In genomic region chr5:140764177-140765020, GRCh38 we compare ENCODE assay signal across 22 cellular contexts. TPM values are rescaled to one million over a fixed set of nuclear protein-coding genes. Genes with fewer than 3 reads are reported as not detected.
"Had no signal": no experiment of that assay in that cellular context is flagged by ENCODE, and none has a peak within 500 bp of the region (broad histone marks: within the 10 kb centered on the region; RNA-seq: fewer than 3 reads in every experiment).

No MANE protein-coding gene starts in this region.

- H3K36me3 ChIP-seq: ascending aorta, cardiac muscle cell, colonic mucosa, esophagus squamous epithelium, lower lobe of right lung, right lobe of liver, stomach, upper lobe of right lung had no signal

- H3K4me1 ChIP-seq: ascending aorta, colonic mucosa, esophagus squamous epithelium, lower lobe of right lung, psoas muscle, right lobe of liver, stomach, testis, upper lobe of right lung had no signal

- DNase-seq: activated CD4-positive, alpha-beta T cell treated with anti-CD3 and anti-CD28 coated beads, Interleukin-2, amount 50 U/mL, for 1 hour; activated CD8-positive, alpha-beta memory T cell treated with anti-CD3 and anti-CD28 coated beads for 24 hours; activated naive CD4-positive, alpha-beta T cell treated with Interleukin-2 at 50 U/mL for 16 hours; activated naive CD8-positive, alpha-beta T cell treated with anti-CD3 and anti-CD28 coated beads, Interleukin-2, amount 50 U/mL, for 24 hours; colonic mucosa; esophagus squamous epithelium; foreskin melanocyte; head of caudate nucleus; immature natural killer cell; lower lobe of right lung; psoas muscle; right lobe of liver; stomach; T-helper 1 cell; T1000; testis; upper lobe of right lung had no signal

- H3K27me3 ChIP-seq: ascending aorta, cardiac muscle cell, colonic mucosa, esophagus squamous epithelium, right lobe of liver, stomach, testis, upper lobe of right lung had no signal

- ATAC-seq: activated CD4-positive, CD25-positive, alpha-beta regulatory T cell treated with anti-CD3 and anti-CD28 coated beads, Interleukin-2, amount 50 U/mL, for 24 hours; activated naive CD8-positive, alpha-beta T cell treated with anti-CD3 and anti-CD28 coated beads, Interleukin-2, amount 50 U/mL, for 24 hours; lower lobe of right lung; psoas muscle; right lobe of liver; upper lobe of right lung had no signal

- H3K4me3 ChIP-seq: ascending aorta, cardiac muscle cell, colonic mucosa, esophagus squamous epithelium, lower lobe of right lung, psoas muscle, right lobe of liver, stomach, testis, upper lobe of right lung had no signal

- H3K27ac ChIP-seq: ascending aorta, cardiac muscle cell, colonic mucosa, esophagus squamous epithelium, lower lobe of right lung, psoas muscle, right lobe of liver, stomach, testis, upper lobe of right lung had no signal

RNA-seq across cellular contexts. Expression of gene PCDHA1, which starts 21.5 kb away (rescaled TPM):
- total RNA-seq: ascending aorta, cardiac muscle cell, esophagus squamous epithelium, lower lobe of right lung, mesothelial cell of epicardium, osteoblast, right lobe of liver, upper lobe of right lung had no signal
- polyA plus RNA-seq: immature natural killer cell, psoas muscle, stomach had no signal

RNA-seq across cellular contexts. Expression of gene PCDHA2, which starts 30.3 kb away (rescaled TPM):
- total RNA-seq: ascending aorta, colonic mucosa, esophagus squamous epithelium, lower lobe of right lung, right lobe of liver had no signal
- polyA plus RNA-seq: immature natural killer cell, psoas muscle, stomach had no signal

RNA-seq across cellular contexts. Expression of gene PCDHA3, which starts 36.5 kb away (rescaled TPM):
- total RNA-seq: ascending aorta had no signal
- polyA plus RNA-seq: immature natural killer cell had no signal

RNA-seq across cellular contexts. Expression of gene PCDHA4, which starts 42.5 kb away (rescaled TPM):
- total RNA-seq: ascending aorta had no signal
- polyA plus RNA-seq: immature natural killer cell had no signal

RNA-seq across cellular contexts. Expression of gene PCDHA5, which starts 57.0 kb away (rescaled TPM):
- total RNA-seq: ascending aorta, psoas muscle had no signal
- polyA plus RNA-seq: immature natural killer cell had no signal
